ENCODE assay signal across 15 cellular contexts in the genomic region with DNA sequence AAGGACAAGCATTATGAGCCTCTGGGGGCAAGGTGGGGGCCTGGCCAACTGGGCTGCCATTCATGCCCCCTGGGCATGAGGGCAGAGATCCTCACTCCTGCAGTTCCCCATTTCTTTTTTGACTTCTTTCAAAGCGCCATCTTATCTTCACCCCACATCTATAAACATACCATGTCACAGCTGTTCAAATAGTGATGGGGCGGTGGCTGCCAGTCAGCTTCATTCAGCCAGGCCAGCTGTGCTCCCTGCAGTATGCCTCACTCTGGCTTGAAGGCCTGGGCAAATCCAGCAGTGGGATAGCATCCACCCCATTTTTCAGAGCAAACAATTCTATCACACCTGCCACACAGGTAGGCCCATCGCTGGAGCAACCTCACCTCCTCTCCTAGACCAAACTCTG.
DNase-seq lines count a peak whose midpoint lies in the region; ATAC-seq and TF ChIP-seq lines count a peak whose summit lies in the region.
"Had no signal": no experiment of that assay in that cellular context is flagged by ENCODE, and none has a peak within 500 bp of the region (broad histone marks: within the 10 kb centered on the region; RNA-seq: fewer than 3 reads in every experiment).

No MANE protein-coding gene starts in this region.

- H3K9me3 Mint-ChIP-seq in natural killer cell = no peaks in the 10 kb centered on the region

- ATAC-seq in GM18517 (IDR thresholded peaks at IDR 0.05; ENCODE audit: unreplicated experiment) (no peak), sciatic nerve (no peak), natural killer cell (no peak)
- ATAC-seq: GM12878 had no signal

- H3K4me3 Mint-ChIP-seq in natural killer cell = no peak overlapping the region

- WGBS in transverse colon (ENCODE audit: low coverage in 1 of 2), 2 donors = 54% methylated on average over 3 of the region's 3 CpGs; no CpG with 5 or more reads in 1 of the 2 donors

- H3K4me1 Mint-ChIP-seq in natural killer cell = peaks cover 49 to 51% of the 10 kb centered on the region in 2 donors

- no peak overlapping the region for H3K27ac Mint-ChIP-seq in natural killer cell

- intact Hi-C loops in transverse colon (cut with DNase I; ENCODE audit: low total_unique reads) (no loop called here), sciatic nerve (cut with DNase I) (no loop called here), natural killer cell (cut with micrococcal nuclease) (no loop called here)

- peaks cover 10 to 18% of the 10 kb centered on the region in 2 donors for H3K27me3 Mint-ChIP-seq in natural killer cell (ENCODE audit: low read depth in 2 of 2)

- 0 out of 2 replicates have a peak overlapping the region, but pooled peaks have one; percentile 30 for H3K4me3 ChIP-seq in iPS-20b (ENCODE audit: low read length)
- no peak overlapping the region for H3K4me3 ChIP-seq in transverse colon
- H3K4me3 ChIP-seq: GM12878, HAP-1, SK-N-MC had no signal

- TF ChIP-seq CTCF in transverse colon (IDR thresholded peaks at IDR 0.05) (no peak), natural killer cell (IDR thresholded peaks at IDR 0.05) (no peak)

- no peak for TF ChIP-seq EP300 in transverse colon (IDR thresholded peaks at IDR 0.05; ENCODE audit: low read depth)

- in situ Hi-C loops in transverse colon (cut with MboI; ENCODE audit: low pct_ligation_motif_present in 1 of 4, low pct_unique_long_range_greater_than_20kb in 1 of 4, low sequenced_read_pairs in 3 of 4) = no loop called here

- H3K27me3 ChIP-seq in iPS-20b (ENCODE audit: insufficient read depth, low read length) (no peaks in the 10 kb centered on the region), transverse colon (no peaks in the 10 kb centered on the region)

- no peak overlapping the region for H3K9ac ChIP-seq in iPS-20b (ENCODE audit: low read depth, low read length)

- H3K27ac ChIP-seq in iPS-20b (ENCODE audit: low read length) = no peak overlapping the region
- H3K27ac ChIP-seq in transverse colon = no peak overlapping the region
- H3K27ac ChIP-seq: SK-N-MC had no signal

- H3K36me3 Mint-ChIP-seq in natural killer cell = no peaks in the 10 kb centered on the region

- H3K4me1 ChIP-seq in iPS-20b (ENCODE audit: insufficient read depth, low read length) (peaks cover 26% of the 10 kb centered on the region), transverse colon (no peaks in the 10 kb centered on the region)

- DNase-seq in NCI-H2171 treated with DMSO at 0.1 percent for 48 hours (lab: John Stamatoyannopoulos, UW) = peak; percentile 25
- DNase-seq in NCI-H2171 (lab: John Stamatoyannopoulos, UW) = no peak
- DNase-seq in NCI-H69 (lab: John Stamatoyannopoulos, UW) = peak; percentile 22
- DNase-seq in transverse colon = peak; percentile 10
- DNase-seq in sciatic nerve (ENCODE audit: low spot score) = no peak
- DNase-seq in natural killer cell = no peak
- DNase-seq: C1 segment of cervical spinal cord, KBM-7, NCI-H1092, NCI-H187 had no signal

- TF ChIP-seq POLR2A in transverse colon (IDR thresholded peaks at IDR 0.05) = no peak

- H3K9me3 ChIP-seq in iPS-20b (ENCODE audit: insufficient read depth, low read depth, low read length) (no peaks in the 10 kb centered on the region), transverse colon (no peaks in the 10 kb centered on the region)
- H3K9me3 ChIP-seq: HAP-1 had no signal

- H3K36me3 ChIP-seq in iPS-20b (ENCODE audit: insufficient read depth, low read depth, low read length) (no peaks in the 10 kb centered on the region), transverse colon (no peaks in the 10 kb centered on the region)
- H3K36me3 ChIP-seq: HAP-1 had no signal

Comparison
In these comparisons a context has a peak if more than half of its experiments do, and no peak if none do; other contexts are left out.
1. DNase-seq: peak in NCI-H2171 treated with DMSO at 0.1 percent for 48 hours (single experiment), NCI-H69 (single experiment) and transverse colon (single experiment); none in NCI-H2171 (single experiment), sciatic nerve (single experiment) and natural killer cell (single experiment).